12 cellular contexts compared by ENCODE assay signal in the genomic region with DNA sequence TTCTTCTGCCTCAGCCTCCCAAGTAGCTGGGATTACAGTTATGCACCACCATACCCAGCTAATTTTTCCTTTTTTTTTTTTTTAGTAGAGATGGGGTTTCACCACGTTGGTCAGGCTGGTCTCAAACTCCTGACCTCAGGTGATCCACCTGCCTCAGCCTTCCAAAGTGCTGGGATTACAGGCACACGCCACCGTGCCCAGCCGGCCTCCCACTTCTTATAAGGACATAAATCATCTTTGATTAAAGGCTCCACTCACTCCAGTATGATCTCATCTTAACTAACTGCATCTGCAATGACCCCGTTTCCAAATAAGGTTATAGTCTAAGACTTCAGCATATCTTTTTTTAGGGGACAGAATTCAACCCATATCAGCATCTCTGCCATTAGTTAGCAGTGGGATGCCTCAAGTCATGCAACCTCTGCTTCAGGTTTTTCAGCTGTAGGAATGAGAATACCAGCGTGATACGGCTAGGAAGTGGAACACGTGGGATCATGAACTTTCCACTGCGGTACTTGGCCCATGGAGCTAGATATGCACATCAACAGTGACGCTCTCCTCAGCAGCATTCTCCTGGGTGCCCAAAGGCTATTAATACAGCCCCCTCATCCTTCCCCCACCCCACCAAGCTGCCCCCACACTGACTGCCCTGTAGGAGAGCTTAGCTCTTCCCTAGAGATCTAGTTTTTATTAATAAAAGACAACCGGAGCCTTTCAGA. TPM values are rescaled to one million over a fixed set of nuclear protein-coding genes. Genes with fewer than 3 reads are reported as not detected.
DNase-seq lines count a peak whose midpoint lies in the region; ATAC-seq, FAIRE-seq and TF ChIP-seq lines count a peak whose summit lies in the region.
"Had no signal": no experiment of that assay in that cellular context is flagged by ENCODE, and none has a peak within 500 bp of the region (broad histone marks: within the 10 kb centered on the region; RNA-seq: fewer than 3 reads in every experiment).

No MANE protein-coding gene starts in this region.

- H2AFZ ChIP-seq in DND-41 (ENCODE audit: low read depth, low read length) (peak overlapping the region; percentile 9; the same call in 1 of the 2 replicates), H1 (ENCODE audit: low read length) (0 out of 2 replicates have a peak overlapping the region, but pooled peaks have one; percentile 26), neuronal stem cell (ENCODE audit: low read length) (no peak overlapping the region)

- DNase-seq in DND-41 (no peak), H1 (ENCODE audit: low read depth in 1 of 2, low spot score in 2 of 2) (no peak), neuronal stem cell (ENCODE audit: low spot score) (no peak), ovary (no peak), GOT3 (lab: John Stamatoyannopoulos, UW) (no peak), cerebellum (ENCODE audit: low spot score) (no peak)
- DNase-seq: CD8-positive, alpha-beta T cell had no signal

- no peaks in the 10 kb centered on the region for H3K23me2 ChIP-seq in H1 (ENCODE audit: low read depth, low read length)

- 79% methylated on average over 11 of the region's 11 CpGs for WGBS in HUES64
- WGBS in H1 (ENCODE audit: extremely low coverage in 1 of 2, insufficient coverage in 1 of 2, insufficient read length in 1 of 2, insufficient replicate concordance in 2 of 2, low coverage in 1 of 2, low lambda C conversion rate in 2 of 2, missing lambda C conversion rate in 1 of 2), 2 experiments = 84% methylated on average over 9 of the region's 11 CpGs; no CpG with 5 or more reads in 1 of the 2 experiments
- WGBS in neuronal stem cell (ENCODE audit: extremely low coverage in 2 of 2, insufficient read length in 2 of 2, insufficient replicate concordance in 1 of 2), 2 donors = no CpG with 5 or more reads among the region's 11 CpGs
- 55 to 67% (median 60%) methylated on average over 11 of the region's 11 CpGs for WGBS in ovary, 3 donors

- H3K36me3 ChIP-seq in DND-41 (ENCODE audit: insufficient read depth, low read length) (no peaks in the 10 kb centered on the region), HUES64 (ENCODE audit: insufficient read depth, low read length) (no peaks in the 10 kb centered on the region), H1 (ENCODE audit: control insufficient read depth in 2 of 4, insufficient read depth in 4 of 4, low read length in 3 of 4) (no peaks in the 10 kb centered on the region; a peak in 1 of 8 replicates), neuronal stem cell (replicated peaks in 1 of 2; ENCODE audit: control insufficient read depth in 2 of 2, insufficient read depth in 2 of 2, low read length in 2 of 2) (no peaks in the 10 kb centered on the region), ovary (no peaks in the 10 kb centered on the region)
- H3K36me3 ChIP-seq: MG63, vagina had no signal

- TF ChIP-seq POLR2A in H1 (IDR thresholded peaks at IDR 0.05; ENCODE audit: control extremely low read depth in 1 of 2, low read depth in 2 of 2, low read length in 2 of 2) (no peak), ovary (IDR thresholded peaks at IDR 0.05) (no peak)

- no peaks in the 10 kb centered on the region for H3K79me2 ChIP-seq in DND-41 (ENCODE audit: insufficient read depth, low read length)
- no peaks in the 10 kb centered on the region for H3K79me2 ChIP-seq in H1 (ENCODE audit: control insufficient read depth in 1 of 2, insufficient read depth in 2 of 2, low read length in 2 of 2)

- no peak for FAIRE-seq in H1 (lab: Jason Lieb, UNC)

- H2BK120ac ChIP-seq in H1 (replicated peaks; ENCODE audit: low read depth, low read length) (no peak overlapping the region), neuronal stem cell (ENCODE audit: low read depth, low read length) (no peak overlapping the region)

- POLR2A ChIA-PET in H1 (lab: Charles Lee; ENCODE audit: partially characterized antibody) = interaction anchor here (0.7 to 1.1 kb wide), 3 partner anchors 22 to 323 kb away, joined by 3 read pairs; no protein-coding TSS in a partner anchor

- 0 out of 2 replicates have a peak overlapping the region, but pooled peaks have one; percentile 82 for H2BK20ac ChIP-seq in H1 (ENCODE audit: low read length)

- no peak overlapping the region for H4K5ac ChIP-seq in H1 (ENCODE audit: insufficient read length, low read depth, low read length)

- no peaks in the 10 kb centered on the region for H3K27me3 ChIP-seq in DND-41 (ENCODE audit: insufficient read depth, low read length, poor library complexity)
- H3K27me3 ChIP-seq in HUES64 (ENCODE audit: insufficient read depth, low read length) = no peaks in the 10 kb centered on the region
- H3K27me3 ChIP-seq in H1 (replicated peaks in 1 of 4; ENCODE audit: control insufficient read depth in 3 of 4, extremely low read depth in 1 of 4, insufficient read depth in 3 of 4, low read length in 3 of 4) = no peaks in the 10 kb centered on the region
- peaks cover 0 to 54% (median 30%) of the 10 kb centered on the region in 3 experiments for H3K27me3 ChIP-seq in neuronal stem cell (ENCODE audit: control insufficient read depth in 3 of 3, insufficient read depth in 3 of 3, low read depth in 1 of 3, low read length in 3 of 3)
- no peaks in the 10 kb centered on the region for H3K27me3 ChIP-seq in ovary
- H3K27me3 ChIP-seq: MG63, vagina had no signal

- H3K14ac ChIP-seq in H1 (ENCODE audit: insufficient read length) = no peak overlapping the region
- H3K14ac ChIP-seq in neuronal stem cell (ENCODE audit: low read length) = peak overlapping the region; percentile 17

- TF ChIP-seq EP300 in H1 (IDR thresholded peaks at IDR 0.05; ENCODE audit: borderline replicate concordance in 1 of 2, low read depth in 2 of 2, low read length in 2 of 2) (no peak), ovary (IDR thresholded peaks at IDR 0.05) (no peak)

- peak overlapping the region; percentile 15; the same call in 1 of the 2 replicates for H3K27ac ChIP-seq in DND-41 (ENCODE audit: low read length)
- peak overlapping the region; percentile 33; the same call in 1 of the 2 replicates for H3K27ac ChIP-seq in HUES64 (ENCODE audit: low read depth, low read length)
- H3K27ac ChIP-seq in H1 (ENCODE audit: low read depth, low read length) = no peak overlapping the region
- H3K27ac ChIP-seq in neuronal stem cell (replicated peaks; ENCODE audit: low read length) = no peak overlapping the region
- no peak overlapping the region for H3K27ac ChIP-seq in ovary
- H3K27ac ChIP-seq: vagina had no signal

- H3K4ac ChIP-seq in H1 (replicated peaks; ENCODE audit: insufficient read length, low read depth, low read length) (no peak overlapping the region), neuronal stem cell (ENCODE audit: low read length) (no peak overlapping the region)

- no peaks in the 10 kb centered on the region for H4K20me1 ChIP-seq in DND-41 (ENCODE audit: insufficient read depth, low read length)
- no peaks in the 10 kb centered on the region for H4K20me1 ChIP-seq in H1 (replicated peaks in 1 of 2; ENCODE audit: control insufficient read depth in 1 of 2, insufficient read depth in 2 of 2, low read length in 2 of 2)

- H3K18ac ChIP-seq in H1 (ENCODE audit: extremely low read depth, low read length) (0 out of 2 replicates have a peak overlapping the region, but pooled peaks have one; percentile 10), neuronal stem cell (ENCODE audit: low read length) (peak overlapping the region; percentile 39)

- H3K9ac ChIP-seq in DND-41 (ENCODE audit: low read depth, low read length) (no peak overlapping the region), HUES64 (ENCODE audit: low read depth, low read length) (no peak overlapping the region; the same call in 1 of the 2 replicates), H1 (replicated peaks in 1 of 4; ENCODE audit: extremely low read depth in 1 of 4, low read depth in 3 of 4, low read length in 3 of 4) (no peak overlapping the region), neuronal stem cell (ENCODE audit: low read depth, low read length, poor library complexity) (no peak overlapping the region)

- H2AK5ac ChIP-seq in H1 (ENCODE audit: low read depth, low read length) = no peak overlapping the region
- H2AK5ac ChIP-seq in neuronal stem cell (ENCODE audit: low read depth, low read length) = no peak overlapping the region

- CTCF ChIA-PET in H1 (lab: Charles Lee; ENCODE audit: partially characterized antibody) = interaction anchor here (1.0 to 3.1 kb wide), 5 partner anchors 11 to 134 kb away, joined by 3 to 9 read pairs (median 3); partner anchors contain the start of gene MCHR1

- no peak overlapping the region for H3K4me2 ChIP-seq in DND-41 (ENCODE audit: insufficient read depth, low read length)
- H3K4me2 ChIP-seq in H1 (ENCODE audit: insufficient read depth in 1 of 2, low read depth in 2 of 2, low read length in 2 of 2) = no peak overlapping the region
- H3K4me2 ChIP-seq in neuronal stem cell (ENCODE audit: insufficient read depth, low read length, poor library complexity, severe bottlenecking) = no peak overlapping the region

- peak overlapping the region; percentile 78 for H2BK12ac ChIP-seq in H1 (ENCODE audit: low read depth, low read length)
- no peak overlapping the region for H2BK12ac ChIP-seq in neuronal stem cell (ENCODE audit: low read length)

- no peak overlapping the region for H3K56ac ChIP-seq in H1 (replicated peaks; ENCODE audit: insufficient read length, low read depth, low read length)

- H3K23ac ChIP-seq in H1 (ENCODE audit: insufficient read length) (no peak overlapping the region), neuronal stem cell (ENCODE audit: low read depth, low read length, poor library complexity) (no peak overlapping the region)

- H3K79me1 ChIP-seq in H1 (ENCODE audit: low read depth, low read length) (no peaks in the 10 kb centered on the region), neuronal stem cell (ENCODE audit: low read depth, low read length) (no peaks in the 10 kb centered on the region)

- H3K4me1 ChIP-seq in DND-41 (ENCODE audit: insufficient read depth, low read length) (peaks cover 19% of the 10 kb centered on the region), HUES64 (ENCODE audit: insufficient read depth, low read length) (peaks cover 14% of the 10 kb centered on the region; the same call in 1 of the 2 replicates), H1 (replicated peaks in 1 of 4; ENCODE audit: control insufficient read depth in 3 of 4, insufficient read depth in 4 of 4, low read length in 3 of 4) (peaks cover 0 to 10% (median 7%) of the 10 kb centered on the region in 4 experiments; a peak in 5 of 7 replicates), neuronal stem cell (ENCODE audit: control insufficient read depth in 2 of 2, insufficient read depth in 1 of 2, low read depth in 1 of 2, low read length in 2 of 2) (peaks cover 8% of the 10 kb centered on the region in 2 donors), ovary (ENCODE audit: insufficient read depth) (no peaks in the 10 kb centered on the region)

- ATAC-seq in DND-41 (ENCODE audit: insufficient read depth, low read depth) (no peak), GM21825 (IDR thresholded peaks at IDR 0.05; ENCODE audit: unreplicated experiment) (no peak)
- ATAC-seq: CD8-positive, alpha-beta T cell had no signal

- H3K4me3 ChIP-seq in DND-41 (ENCODE audit: low read depth in 1 of 2, low read length in 2 of 2) (no peak overlapping the region), HUES64 (ENCODE audit: low read length) (no peak overlapping the region), H1 (ENCODE audit: extremely low read depth in 1 of 4, insufficient read depth in 2 of 4, low read depth in 3 of 4, low read length in 4 of 4) (no peak overlapping the region), neuronal stem cell (ENCODE audit: low read length in 2 of 2) (no peak overlapping the region), ovary (no peak overlapping the region)
- H3K4me3 ChIP-seq: MG63, vagina had no signal

- no peak overlapping the region for H4K8ac ChIP-seq in H1 (ENCODE audit: extremely low read depth, insufficient read depth, low read length)
- H4K8ac ChIP-seq in neuronal stem cell (ENCODE audit: low read depth, low read length) = no peak overlapping the region

- intact Hi-C loops in ovary (cut with DNase I) = no loop called here

- H2BK5ac ChIP-seq in H1 (ENCODE audit: low read depth, low read length) = no peak overlapping the region
- H2BK5ac ChIP-seq in neuronal stem cell (ENCODE audit: low read length) = no peak overlapping the region

- no peak overlapping the region for H2BK15ac ChIP-seq in H1 (ENCODE audit: low read length)
- no peak overlapping the region for H2BK15ac ChIP-seq in neuronal stem cell (ENCODE audit: low read length)

- TF ChIP-seq RAD21 in H1 (IDR thresholded peaks at IDR 0.05 in 1 of 2, conservative IDR thresholded peaks at IDR 0.05 in 1 of 2; ENCODE audit: low read depth in 2 of 2, low read length in 2 of 2) = no peak

- TF ChIP-seq CTCF in DND-41 (IDR thresholded peaks at IDR 0.05; ENCODE audit: borderline replicate concordance, extremely low read depth, low read length, poor library complexity, severe bottlenecking) = no peak
- TF ChIP-seq CTCF in H1 (IDR thresholded peaks at IDR 0.05; ENCODE audit: control extremely low read depth in 1 of 3, insufficient read depth in 1 of 3, low read depth in 1 of 3, low read length in 3 of 3) = no peak
- no peak for TF ChIP-seq CTCF in ovary (IDR thresholded peaks at IDR 0.05)

- no peak overlapping the region for H4K91ac ChIP-seq in H1 (replicated peaks; ENCODE audit: insufficient read length, low read length)
- no peak overlapping the region for H4K91ac ChIP-seq in neuronal stem cell (ENCODE audit: low read depth, low read length, poor library complexity)

- H3K9me3 ChIP-seq in DND-41 (ENCODE audit: insufficient read depth, low read length, severe bottlenecking) (no peaks in the 10 kb centered on the region), HUES64 (ENCODE audit: insufficient read depth, low read depth, low read length) (no peaks in the 10 kb centered on the region), H1 (ENCODE audit: insufficient read depth in 2 of 2, low read depth in 1 of 2, low read length in 1 of 2) (no peaks in the 10 kb centered on the region), neuronal stem cell (replicated peaks in 1 of 2; ENCODE audit: control insufficient read depth in 2 of 2, insufficient read depth in 1 of 2, low read depth in 1 of 2, low read length in 2 of 2) (peaks cover 0 to 1% of the 10 kb centered on the region in 2 donors), ovary (no peaks in the 10 kb centered on the region)
- H3K9me3 ChIP-seq: MG63, vagina had no signal

RNA-seq across cellular contexts. Expression of gene MCHR1, which starts 41.4 kb away (rescaled TPM):
- polyA plus RNA-seq in HUES64 (2013, experiment 1 of 2) = 7.9 TPM
- polyA plus RNA-seq in HUES64 (2013, experiment 2 of 2) = 10.1 TPM
- total RNA-seq in H1 (2021; fragmentation: NEBNext Ultra II Directional; extraction: Animal tissue kit (Norgen Biotek cat#: 25700)) = 0.91 and 1.3 TPM in 2 replicates
- 4.6 and 7.6 TPM in 2 replicates for polyA plus RNA-seq in H1 (2011; rRNA removed)
- 3.5 TPM for polyA plus RNA-seq in H1 (2011; cell fraction: cytosol; rRNA removed)
- 3.8 TPM for polyA plus RNA-seq in H1 (2011; cell fraction: nucleus; rRNA removed)
- polyA plus RNA-seq in H1 (2012, experiment 1 of 2) = 1.8 to 3.7 TPM (median 2.5 TPM) in 4 replicates
- polyA plus RNA-seq in H1 (2012, experiment 2 of 2) = 2.9 TPM
- 1.4 TPM for polyA plus RNA-seq in H1 (2013, experiment 1 of 2)
- 1.6 TPM for polyA plus RNA-seq in H1 (2013, experiment 2 of 2)
- 11.0 and 14.1 TPM in 2 replicates for polyA minus RNA-seq in H1 (2011; rRNA and poly(A)+ RNA removed)
- polyA minus RNA-seq in H1 (2011; cell fraction: cytosol; rRNA and poly(A)+ RNA removed) = 2.1 TPM
- polyA minus RNA-seq in H1 (2011; cell fraction: nucleus; rRNA and poly(A)+ RNA removed) = 2.4 TPM
- polyA plus RNA-seq in neuronal stem cell (2013, experiment 1 of 2) = 0.18 TPM
- 0.18 TPM for polyA plus RNA-seq in neuronal stem cell (2013, experiment 2 of 2)
- 1 to 10 TPM; 1.4 to 5.3 (median 2.3) TPM for total RNA-seq in ovary
- 10 to 100 TPM in 1 of 2 donors, 1 to 10 TPM in 1; 5.3 to 18.1 TPM for polyA plus RNA-seq in ovary
- total RNA-seq in cerebellum = 5.7 TPM
- total RNA-seq: activated naive CD4-positive, alpha-beta T cell treated with anti-CD3 and anti-CD28 coated beads, Interleukin-2, amount 50 U/mL, for 72 hours; CD8-positive, alpha-beta T cell; vagina had no signal

Comparison
In these comparisons a context has a peak if more than half of its experiments do, and no peak if none do; other contexts are left out.
1. H3K27ac ChIP-seq: peak in DND-41 (single experiment) and HUES64 (single experiment); none in H1 (single experiment), neuronal stem cell (single experiment) and ovary (0 of 2).